ENCODE assay signal across 17 cellular contexts in genomic region chr13:98492335-98493034, GRCh38.
DNase-seq lines count a peak whose midpoint lies in the region; ATAC-seq, FAIRE-seq and TF ChIP-seq lines count a peak whose summit lies in the region.
"Had no signal": no experiment of that assay in that cellular context is flagged by ENCODE, and none has a peak within 500 bp of the region (broad histone marks: within the 10 kb centered on the region; RNA-seq: fewer than 3 reads in every experiment).

No MANE protein-coding gene starts in this region.

- H3K4ac ChIP-seq in trophoblast cell (ENCODE audit: low read depth, low read length) = peak overlapping the region; percentile 0

- H3K27ac ChIP-seq in PC-9 = peak overlapping the region; percentile 63
- H3K27ac ChIP-seq in esophagus muscularis mucosa (replicated peaks in 1 of 4) = peak overlapping the region; percentile 6 to 54 (median 52)
- no peak overlapping the region for H3K27ac ChIP-seq in trophoblast cell (ENCODE audit: low read depth, low read length)
- H3K27ac ChIP-seq: HL-60 had no signal

- H2AFZ ChIP-seq in PC-9 (no peak overlapping the region), trophoblast cell (ENCODE audit: insufficient read depth, low read length, poor library complexity) (no peak overlapping the region)

- H2BK12ac ChIP-seq in trophoblast cell (ENCODE audit: low read length) = no peak overlapping the region

- peaks cover 16% of the 10 kb centered on the region for H3K4me1 ChIP-seq in PC-9 (replicated peaks; ENCODE audit: insufficient read depth)
- peaks cover 49 to 99% (median 98%) of the 10 kb centered on the region in 4 donors for H3K4me1 ChIP-seq in esophagus muscularis mucosa
- H3K4me1 ChIP-seq in trophoblast cell (ENCODE audit: control insufficient read depth in 1 of 2, insufficient read depth in 2 of 2, low read length in 2 of 2) = no peaks in the 10 kb centered on the region

- H2BK120ac ChIP-seq in trophoblast cell (ENCODE audit: insufficient read depth, low read length, poor library complexity) = no peak overlapping the region

- H3K36me3 ChIP-seq in PC-9 (ENCODE audit: low read depth) (peaks cover 7% of the 10 kb centered on the region), esophagus muscularis mucosa (no peaks in the 10 kb centered on the region), trophoblast cell (ENCODE audit: control insufficient read depth in 1 of 2, insufficient read depth in 2 of 2, low read length in 2 of 2) (peaks cover 0 to 4% of the 10 kb centered on the region in 2 experiments)

- no peaks in the 10 kb centered on the region for H3K9me2 ChIP-seq in PC-9 (ENCODE audit: insufficient read depth)

- POLR2A ChIA-PET in PC-9 (lab: Charles Lee; ENCODE audit: unreplicated experiment) = no interaction called here

- no peaks in the 10 kb centered on the region; the same call in none of the 2 replicates for H4K20me1 ChIP-seq in PC-9 (ENCODE audit: insufficient read depth)

- H3K14ac ChIP-seq in trophoblast cell (ENCODE audit: low read length) = no peak overlapping the region

- H3K18ac ChIP-seq in trophoblast cell (ENCODE audit: low read length) = no peak overlapping the region

- no peak for TF ChIP-seq EP300 in esophagus muscularis mucosa (IDR thresholded peaks at IDR 0.05)

- H3F3A ChIP-seq in PC-9 (ENCODE audit: insufficient read depth, low read depth) = peaks cover 37% of the 10 kb centered on the region

- H3K4me3 ChIP-seq in PC-9 = no peak overlapping the region
- H3K4me3 ChIP-seq in esophagus muscularis mucosa = no peak overlapping the region
- H3K4me3 ChIP-seq in trophoblast cell (ENCODE audit: low read depth, low read length) = no peak overlapping the region

- H2BK5ac ChIP-seq in trophoblast cell (ENCODE audit: low read depth, low read length, poor library complexity) = no peak overlapping the region

- no peak overlapping the region for H4K8ac ChIP-seq in trophoblast cell (ENCODE audit: low read depth, low read length)

- H3K4me2 ChIP-seq in PC-9 (no peak overlapping the region), trophoblast cell (ENCODE audit: low read length) (no peak overlapping the region)

- BruUV-seq in PC-9 (replicated peaks; lab: Mats Ljungman, UMichigan) = no TSS peak

- FAIRE-seq in HTR-8/SVneo (lab: Jason Lieb, UNC) = no peak

- H3K9me3 ChIP-seq in PC-9 (ENCODE audit: insufficient read depth, low read depth) (no peaks in the 10 kb centered on the region), esophagus muscularis mucosa (no peaks in the 10 kb centered on the region), trophoblast cell (ENCODE audit: insufficient read depth, low read depth, low read length) (no peaks in the 10 kb centered on the region)

- H4K91ac ChIP-seq in trophoblast cell (ENCODE audit: low read depth, low read length) = no peak overlapping the region

- peak; percentile 36 for DNase-seq in GM03348 (ENCODE audit: low spot score)
- DNase-seq in PC-9 = no peak
- DNase-seq in esophagus muscularis mucosa (ENCODE audit: extremely low spot score) = no peak
- DNase-seq in trophoblast cell = no peak
- no peak for DNase-seq in HTR-8/SVneo (ENCODE audit: insufficient read length, low spot score)
- DNase-seq in activated CD4-positive, CD25-positive, alpha-beta regulatory T cell (lab: John Stamatoyannopoulos, UW) = no peak
- no peak for DNase-seq in effector CD8-positive, alpha-beta T cell (lab: John Stamatoyannopoulos, UW)
- DNase-seq: activated CD4-positive, alpha-beta T cell treated with anti-CD3 and anti-CD28 coated beads, Interleukin-2, amount 50 U/mL, for 4 hours; activated effector memory CD4-positive, alpha-beta T cell treated with anti-CD3 and anti-CD28 coated beads, Interleukin-2, amount 50 U/mL, for 16 hours; hypothalamus; left ventricle myocardium superior; MM.1S; right cardiac atrium; stimulated activated naive CD4-positive, alpha-beta T cell treated with Interleukin-2 at 50 U/mL for 16 hours; T-helper 2 cell had no signal

- H4K12ac ChIP-seq in trophoblast cell (ENCODE audit: low read depth, low read length) = no peak overlapping the region

- no peak for ATAC-seq in HG03460 (IDR thresholded peaks at IDR 0.05; ENCODE audit: unreplicated experiment)
- ATAC-seq: left ventricle myocardium superior, right cardiac atrium had no signal

- WGBS in esophagus muscularis mucosa = 78% methylated on average over 6 of the region's 6 CpGs
- WGBS in trophoblast cell (ENCODE audit: extremely low coverage, insufficient coverage, insufficient read length) = no CpG with 5 or more reads among the region's 6 CpGs

- H3K23ac ChIP-seq in trophoblast cell (ENCODE audit: low read length) = no peak overlapping the region

- H3K9ac ChIP-seq in trophoblast cell (ENCODE audit: low read length) = no peak overlapping the region

- H3K27me3 ChIP-seq in PC-9 (ENCODE audit: insufficient read depth, low read depth) = no peaks in the 10 kb centered on the region
- H3K27me3 ChIP-seq in esophagus muscularis mucosa = no peaks in the 10 kb centered on the region
- no peaks in the 10 kb centered on the region for H3K27me3 ChIP-seq in trophoblast cell (ENCODE audit: insufficient read depth, low read length)

- no peaks in the 10 kb centered on the region for H3K79me1 ChIP-seq in trophoblast cell (ENCODE audit: low read length)

- no peak for TF ChIP-seq POLR2A in esophagus muscularis mucosa (IDR thresholded peaks at IDR 0.05; ENCODE audit: low read depth)

- intact Hi-C loops in PC-9 (cut with micrococcal nuclease; ENCODE audit: unreplicated experiment) = no loop called here
- intact Hi-C loops in esophagus muscularis mucosa (cut with DNase I) = no loop called here

- H2AK5ac ChIP-seq in trophoblast cell (ENCODE audit: low read length) = no peak overlapping the region

- CTCF ChIA-PET in PC-9 (lab: Charles Lee) = no interaction called here

- peaks cover 93% of the 10 kb centered on the region for H3K79me2 ChIP-seq in PC-9 (ENCODE audit: low read depth)
- no peaks in the 10 kb centered on the region for H3K79me2 ChIP-seq in trophoblast cell (ENCODE audit: control insufficient read depth, insufficient read depth, low read length, poor library complexity)

- TF ChIP-seq CTCF in PC-9 (conservative IDR thresholded peaks at IDR 0.05) = no peak
- TF ChIP-seq CTCF in esophagus muscularis mucosa (IDR thresholded peaks at IDR 0.05) = no peak
